In genomic region chr11:75281469-75282095, GRCh38 we compare ENCODE assay signal across 1 cellular context.
TF ChIP-seq lines count a peak whose summit lies in the region.

No MANE protein-coding gene starts in this region.

TF ChIP-seq in endothelial cell of umbilical vein, 7 proteins besides CTCF, POLR2A, EP300 and RAD21:
- no peak for TF ChIP-seq MAX (IDR thresholded peaks at IDR 0.05; ENCODE audit: insufficient read depth, insufficient read length)
- no peak for TF ChIP-seq JUN (IDR thresholded peaks at IDR 0.05; ENCODE audit: borderline replicate concordance, insufficient read depth, insufficient read length, low read depth)
- no peak for TF ChIP-seq FOS (IDR thresholded peaks at IDR 0.05; ENCODE audit: borderline replicate concordance, insufficient read depth, low read length)
- TF ChIP-seq GATA2 (IDR thresholded peaks at IDR 0.05; ENCODE audit: insufficient read depth, insufficient read length, low read depth, low read length) = no peak
- TF ChIP-seq MYC (IDR thresholded peaks at IDR 0.05; ENCODE audit: low read depth, low read length) = no peak
- TF ChIP-seq EZH2 (IDR thresholded peaks at IDR 0.05; ENCODE audit: borderline replicate concordance, low read depth, low read length, severe bottlenecking) = no peak
- no peak for TF ChIP-seq POLR2AphosphoS5 (IDR thresholded peaks at IDR 0.05; ENCODE audit: insufficient read depth, low read depth, low read length)
